In the genomic region with DNA sequence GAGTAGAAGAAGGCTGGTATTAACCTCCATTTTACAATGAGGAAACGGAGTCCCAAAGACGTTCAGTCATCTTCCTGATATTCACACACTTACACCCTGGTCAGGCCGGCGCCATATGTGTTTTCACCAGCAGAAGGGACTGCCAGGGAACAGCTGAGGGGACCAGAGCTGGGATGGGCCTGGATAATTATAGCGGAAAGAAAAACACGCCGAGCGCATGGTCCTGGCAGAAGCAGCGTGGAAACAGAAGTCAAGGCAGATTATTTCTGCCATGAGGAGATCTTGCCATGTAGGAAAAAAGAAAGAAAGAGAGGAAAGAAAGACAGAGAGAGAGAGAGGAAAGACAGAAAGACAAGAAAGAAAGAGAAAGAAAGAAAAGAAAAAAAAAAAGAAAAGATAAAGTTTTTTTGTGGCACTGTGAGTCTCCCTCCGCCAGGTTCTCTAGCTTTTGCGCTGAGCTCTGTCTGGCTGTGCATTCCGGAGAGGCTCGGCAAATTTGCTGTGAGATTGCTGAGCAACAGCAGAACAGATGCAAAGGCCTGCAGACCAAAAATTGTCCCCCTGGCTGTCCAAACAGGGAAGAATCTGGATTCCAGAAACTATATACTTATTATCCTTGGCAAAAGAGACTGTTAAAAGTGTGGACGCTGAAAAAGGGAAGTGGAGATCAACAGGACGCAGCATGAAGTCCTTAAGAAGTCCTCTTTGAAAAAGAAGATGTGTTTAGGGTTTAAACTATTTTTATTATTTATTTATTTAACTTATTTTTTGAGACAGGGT, we compare ENCODE assay signal across 8 cellular contexts. TPM values are rescaled to one million over a fixed set of nuclear protein-coding genes. Genes with fewer than 3 reads are reported as not detected.
DNase-seq lines count a peak whose midpoint lies in the region; ATAC-seq and TF ChIP-seq lines count a peak whose summit lies in the region.

No MANE protein-coding gene starts in this region.

- H3K4me3 ChIP-seq in CD8-positive, alpha-beta T cell (ENCODE audit: low read depth, low read length): peak overlapping the region; percentile 100
- H3K4me3 ChIP-seq in lower lobe of right lung (peak overlapping the region; percentile 78), urinary bladder (ENCODE audit: low read depth, low read length) (peak overlapping the region; percentile 57)

- H3K9me3 Mint-ChIP-seq in CD8-positive, alpha-beta T cell: no peaks in the 10 kb centered on the region
- no peaks in the 10 kb centered on the region for H3K9me3 Mint-ChIP-seq in activated naive CD8-positive, alpha-beta T cell treated with anti-CD3 and anti-CD28 coated beads, Interleukin-2, amount 50 U/mL, for 24 hours

- H3K4me1 ChIP-seq in CD8-positive, alpha-beta T cell (ENCODE audit: insufficient read depth, low read length): peaks cover 28% of the 10 kb centered on the region
- H3K4me1 ChIP-seq in lower lobe of right lung (peaks cover 40% of the 10 kb centered on the region), urinary bladder (ENCODE audit: insufficient read depth) (no peaks in the 10 kb centered on the region)

- peaks cover 40% of the 10 kb centered on the region for H3K4me1 Mint-ChIP-seq in CD8-positive, alpha-beta T cell (ENCODE audit: low read depth)
- peaks cover 57% of the 10 kb centered on the region for H3K4me1 Mint-ChIP-seq in activated naive CD8-positive, alpha-beta T cell treated with anti-CD3 and anti-CD28 coated beads, Interleukin-2, amount 50 U/mL, for 24 hours

- POLR2A ChIA-PET in CD8-positive, alpha-beta T cell (lab: Charles Lee): interaction anchor here (1.3 to 22.1 kb wide), 4 partner anchors 9 to 25 kb away, joined by 3 to 428 read pairs (median 200); a partner anchor contains a TSS

- peak overlapping the region; percentile 99 for H3K27ac ChIP-seq in CD8-positive, alpha-beta T cell (ENCODE audit: low read depth, low read length)
- peak overlapping the region; percentile 93 for H3K27ac ChIP-seq in lower lobe of right lung
- H3K27ac ChIP-seq in urinary bladder (ENCODE audit: low read depth): peak overlapping the region; percentile 86

- intact Hi-C loops in CD8-positive, alpha-beta T cell (cut with DNase I, micrococcal nuclease): loop anchor here (1.0 to 5.0 kb wide), 5 partner anchors 11 to 415 kb away; a partner anchor contains a TSS
- intact Hi-C loops in lower lobe of right lung (cut with DNase I): no loop called here

- peak; percentile 15 for TF ChIP-seq CTCF in CD8-positive, alpha-beta T cell (IDR thresholded peaks at IDR 0.05)
- TF ChIP-seq CTCF in lower lobe of right lung (IDR thresholded peaks at IDR 0.05): no peak

- no peaks in the 10 kb centered on the region for H3K27me3 ChIP-seq in CD8-positive, alpha-beta T cell (ENCODE audit: insufficient read depth, low read length)
- no peaks in the 10 kb centered on the region for H3K27me3 ChIP-seq in lower lobe of right lung (ENCODE audit: low read depth)

- peak overlapping the region; percentile 99 for H3K27ac Mint-ChIP-seq in CD8-positive, alpha-beta T cell
- H3K27ac Mint-ChIP-seq in activated naive CD8-positive, alpha-beta T cell treated with anti-CD3 and anti-CD28 coated beads, Interleukin-2, amount 50 U/mL, for 24 hours: peak overlapping the region; percentile 97

- H3K9me3 ChIP-seq in CD8-positive, alpha-beta T cell (ENCODE audit: low read length): no peaks in the 10 kb centered on the region
- H3K9me3 ChIP-seq in lower lobe of right lung: no peaks in the 10 kb centered on the region

- 67% methylated on average over 15 of the region's 15 CpGs for whole genome bisulfite sequencing in urinary bladder

- H3K4me3 Mint-ChIP-seq in CD8-positive, alpha-beta T cell: peak overlapping the region; percentile 100
- peak overlapping the region; percentile 91 for H3K4me3 Mint-ChIP-seq in activated naive CD8-positive, alpha-beta T cell treated with anti-CD3 and anti-CD28 coated beads, Interleukin-2, amount 50 U/mL, for 24 hours

- no peaks in the 10 kb centered on the region for H3K27me3 Mint-ChIP-seq in CD8-positive, alpha-beta T cell (ENCODE audit: low read depth)
- no peaks in the 10 kb centered on the region for H3K27me3 Mint-ChIP-seq in activated naive CD8-positive, alpha-beta T cell treated with anti-CD3 and anti-CD28 coated beads, Interleukin-2, amount 50 U/mL, for 24 hours

- H3K36me3 ChIP-seq in CD8-positive, alpha-beta T cell (ENCODE audit: insufficient read depth, low read length): peaks cover 9% of the 10 kb centered on the region
- H3K36me3 ChIP-seq in lower lobe of right lung (peaks cover 9% of the 10 kb centered on the region), urinary bladder (ENCODE audit: insufficient read depth) (no peaks in the 10 kb centered on the region)

- peak in 1 of 7 experiments; percentile 35 for DNase-seq in CD8-positive, alpha-beta T cell
- DNase-seq in MV-4-11 (lab: John Stamatoyannopoulos, UW) (peak; percentile 65), lower lobe of right lung (no peak), left lobe of liver (ENCODE audit: low spot score) (no peak)
- DNase-seq in activated naive CD8-positive, alpha-beta T cell treated with anti-CD3 and anti-CD28 coated beads, Interleukin-2, amount 50 U/mL, for 24 hours: no peak

- CTCF ChIA-PET in CD8-positive, alpha-beta T cell (lab: Charles Lee): interaction anchor here (0.7 to 1.7 kb wide), 7 partner anchors 8 to 32 kb away, joined by 3 to 9 read pairs (median 4); no protein-coding TSS in a partner anchor

- peaks cover 39% of the 10 kb centered on the region for H3K36me3 Mint-ChIP-seq in CD8-positive, alpha-beta T cell
- H3K36me3 Mint-ChIP-seq in activated naive CD8-positive, alpha-beta T cell treated with anti-CD3 and anti-CD28 coated beads, Interleukin-2, amount 50 U/mL, for 24 hours (ENCODE audit: low read depth): peaks cover 34% of the 10 kb centered on the region

- ATAC-seq in CD8-positive, alpha-beta T cell: no peak
- no peak for ATAC-seq in activated naive CD8-positive, alpha-beta T cell treated with anti-CD3 and anti-CD28 coated beads, Interleukin-2, amount 50 U/mL, for 24 hours
- ATAC-seq in lower lobe of right lung: no peak
- ATAC-seq in GM21515 (IDR thresholded peaks at IDR 0.05; ENCODE audit: unreplicated experiment): no peak
- ATAC-seq in left lobe of liver: no peak
- no peak for ATAC-seq in GM21360 (IDR thresholded peaks at IDR 0.05; ENCODE audit: unreplicated experiment)

RNA-seq across cellular contexts. Expression of a gene that starts 1.3 kb away (rescaled TPM):
- total RNA-seq in CD8-positive, alpha-beta T cell: 100 to 1,000 TPM; 151 to 156 TPM
- 83.5 TPM for total RNA-seq in lower lobe of right lung
- 16.2 TPM for total RNA-seq in urinary bladder
- 29.6 TPM for polyA plus RNA-seq in urinary bladder
- total RNA-seq in left lobe of liver: 6.1 TPM

RNA-seq across cellular contexts. Expression of a gene that starts 24.9 kb away (rescaled TPM):
- 1 to 10 TPM; 1.7 to 2.2 TPM for total RNA-seq in CD8-positive, alpha-beta T cell
- 3.1 TPM for total RNA-seq in lower lobe of right lung
- 0.85 TPM for total RNA-seq in urinary bladder
- polyA plus RNA-seq in urinary bladder: 1.2 TPM
- 0.58 TPM for total RNA-seq in left lobe of liver

RNA-seq across cellular contexts. Expression of a gene that starts 33.1 kb away (rescaled TPM):
- not detected for total RNA-seq in CD8-positive, alpha-beta T cell
- 7.5 TPM for total RNA-seq in lower lobe of right lung
- 0.58 TPM for total RNA-seq in urinary bladder
- 0.38 TPM for polyA plus RNA-seq in urinary bladder
- total RNA-seq in left lobe of liver: not detected
